In the genomic region with DNA sequence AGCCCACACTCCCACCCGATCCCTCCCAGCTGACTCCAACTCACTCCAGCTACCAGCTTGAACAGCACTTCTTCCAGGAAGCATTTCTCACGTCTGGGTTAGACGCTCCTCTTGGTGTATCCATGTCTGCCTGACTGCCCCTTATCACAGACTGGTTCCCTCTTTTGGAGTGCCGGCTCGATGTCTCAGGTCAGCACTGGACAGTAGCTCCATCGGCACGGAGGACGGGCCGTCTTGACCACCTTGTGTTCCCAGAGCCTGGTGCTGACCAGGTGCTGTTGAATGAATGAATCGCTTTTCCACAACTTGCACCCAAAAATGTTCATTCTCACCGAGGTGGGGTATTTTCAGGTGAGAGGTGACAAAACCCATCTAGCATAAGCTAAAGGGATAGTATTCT, we compare ENCODE assay signal across 21 cellular contexts.
"Had no signal": no experiment of that assay in that cellular context is flagged by ENCODE, and none has a peak within 500 bp of the region (broad histone marks: within the 10 kb centered on the region; RNA-seq: fewer than 3 reads in every experiment).

No MANE protein-coding gene starts in this region.

- H3K4me3 Mint-ChIP-seq: activated CD4-positive, alpha-beta memory T cell treated with anti-CD3 and anti-CD28 coated beads, Interleukin-2, amount 10 ng/mL, durations not matched to agents 7 days and 5 days; activated CD4-positive, alpha-beta T cell treated with anti-CD3 and anti-CD28 coated beads for 36 hours; activated CD8-positive, alpha-beta memory T cell treated with anti-CD3 and anti-CD28 coated beads, Interleukin-2, amount 10 ng/mL, durations not matched to agents 7 days and 5 days; activated naive CD4-positive, alpha-beta T cell treated with anti-CD3 and anti-CD28 coated beads for 36 hours; memory B cell; naive thymus-derived CD8-positive, alpha-beta T cell; stimulated activated naive B cell treated with anti-CD40 and anti-IgM and Interleukin-4, amounts not matched to agents 10 μg/mL and 1 μg/mL and 100 μg/mL, for 72 hours had no signal

- H3K27me3 Mint-ChIP-seq: activated CD4-positive, alpha-beta memory T cell treated with anti-CD3 and anti-CD28 coated beads, Interleukin-2, amount 10 ng/mL, durations not matched to agents 7 days and 5 days; activated CD4-positive, alpha-beta T cell treated with anti-CD3 and anti-CD28 coated beads for 36 hours; activated CD8-positive, alpha-beta memory T cell treated with anti-CD3 and anti-CD28 coated beads, Interleukin-2, amount 10 ng/mL, durations not matched to agents 7 days and 5 days; memory B cell; naive thymus-derived CD8-positive, alpha-beta T cell; stimulated activated naive B cell treated with anti-CD40 and anti-IgM and Interleukin-4, amounts not matched to agents 10 μg/mL and 1 μg/mL and 100 μg/mL, for 72 hours had no signal

- H3K36me3 ChIP-seq: breast epithelium, esophagus muscularis mucosa, gastroesophageal sphincter, heart left ventricle, neutrophil, pancreas, right lobe of liver, thyroid gland, uterus had no signal

- DNase-seq: activated CD4-positive, alpha-beta memory T cell treated with anti-CD3 and anti-CD28 coated beads, Interleukin-2, amount 10 ng/mL, durations not matched to agents 7 days and 5 days; activated CD4-positive, alpha-beta T cell treated with anti-CD3 and anti-CD28 coated beads for 36 hours; activated CD8-positive, alpha-beta memory T cell treated with anti-CD3 and anti-CD28 coated beads, Interleukin-2, amount 10 ng/mL, durations not matched to agents 7 days and 5 days; activated naive CD4-positive, alpha-beta T cell treated with anti-CD3 and anti-CD28 coated beads for 36 hours; heart left ventricle; naive thymus-derived CD8-positive, alpha-beta T cell; pancreas; right lobe of liver; stimulated activated CD4-positive, alpha-beta T cell treated with anti-CD3 and anti-CD28 coated beads, Interleukin-4, amount 100 ng/mL, for 24 hours; stimulated activated naive B cell treated with anti-CD40 and anti-IgM and Interleukin-4, amounts not matched to agents 10 μg/mL and 1 μg/mL and 100 μg/mL, for 72 hours; thyroid gland; uterus had no signal

- H3K36me3 Mint-ChIP-seq: memory B cell; naive thymus-derived CD8-positive, alpha-beta T cell had no signal

- H3K9me3 ChIP-seq: breast epithelium, esophagus muscularis mucosa, gastroesophageal sphincter, heart left ventricle, neutrophil, pancreas, right lobe of liver, thyroid gland, uterus had no signal

- ATAC-seq: activated CD4-positive, alpha-beta T cell treated with anti-CD3 and anti-CD28 coated beads for 36 hours; activated CD8-positive, alpha-beta memory T cell treated with anti-CD3 and anti-CD28 coated beads, Interleukin-2, amount 10 ng/mL, durations not matched to agents 7 days and 5 days; gastroesophageal sphincter; heart left ventricle; naive thymus-derived CD8-positive, alpha-beta T cell; pancreas; right lobe of liver; stimulated activated naive B cell treated with anti-CD40 and anti-IgM and Interleukin-4, amounts not matched to agents 10 μg/mL and 1 μg/mL and 100 μg/mL, for 72 hours had no signal

- H3K27me3 ChIP-seq: breast epithelium, esophagus muscularis mucosa, gastroesophageal sphincter, heart left ventricle, neutrophil, pancreas, right lobe of liver, thyroid gland, uterus had no signal

- FAIRE-seq: astrocyte, endothelial cell of umbilical vein, pancreas, TTC549 had no signal

- H3K4me1 Mint-ChIP-seq: activated CD8-positive, alpha-beta memory T cell treated with anti-CD3 and anti-CD28 coated beads, Interleukin-2, amount 10 ng/mL, durations not matched to agents 7 days and 5 days had no signal

- H3K9me3 Mint-ChIP-seq: activated CD4-positive, alpha-beta memory T cell treated with anti-CD3 and anti-CD28 coated beads, Interleukin-2, amount 10 ng/mL, durations not matched to agents 7 days and 5 days; memory B cell; naive thymus-derived CD8-positive, alpha-beta T cell had no signal

- H3K4me1 ChIP-seq: breast epithelium, right lobe of liver had no signal

- H3K4me3 ChIP-seq: breast epithelium, coronary artery, esophagus muscularis mucosa, gastroesophageal sphincter, heart left ventricle, pancreas, right lobe of liver, thyroid gland, uterus had no signal

- H3K27ac ChIP-seq: breast epithelium, coronary artery, heart left ventricle, neutrophil, pancreas, right lobe of liver, thyroid gland, uterus had no signal

- H3K27ac Mint-ChIP-seq: activated CD4-positive, alpha-beta memory T cell treated with anti-CD3 and anti-CD28 coated beads, Interleukin-2, amount 10 ng/mL, durations not matched to agents 7 days and 5 days; activated CD4-positive, alpha-beta T cell treated with anti-CD3 and anti-CD28 coated beads for 36 hours; activated CD8-positive, alpha-beta memory T cell treated with anti-CD3 and anti-CD28 coated beads, Interleukin-2, amount 10 ng/mL, durations not matched to agents 7 days and 5 days; activated naive CD4-positive, alpha-beta T cell treated with anti-CD3 and anti-CD28 coated beads for 36 hours; memory B cell; stimulated activated naive B cell treated with anti-CD40 and anti-IgM and Interleukin-4, amounts not matched to agents 10 μg/mL and 1 μg/mL and 100 μg/mL, for 72 hours had no signal
